Comparison of ENCODE assay signal across 2 cellular contexts in genomic region chr11:31240340-31240904, GRCh38.
TF ChIP-seq lines count a peak whose summit lies in the region.

No MANE protein-coding gene starts in this region.

TF ChIP-seq in HEK293T, 16 proteins besides CTCF, POLR2A, EP300 and RAD21 (continued from another document):
- no peak for TF ChIP-seq ARNT (IDR thresholded peaks at IDR 0.05)

TF ChIP-seq in K562, 482 proteins besides CTCF, POLR2A, EP300 and RAD21 (continued from another document):
- TF ChIP-seq KLF16 (IDR thresholded peaks at IDR 0.05) (0 out of 2 replicates have a peak, but pooled peaks have one; percentile 23), STAG1 (CRISPR knock-in tag; IDR thresholded peaks at IDR 0.05; ENCODE audit: borderline replicate concordance) (peak; percentile 35; the same call in 1 of the 2 replicates), PHB (CRISPR knock-in tag; IDR thresholded peaks at IDR 0.05) (no peak), EZH2 (IDR thresholded peaks at IDR 0.05; ENCODE audit: borderline replicate concordance, low read depth, low read length) (no peak), CC2D1A (IDR thresholded peaks at IDR 0.05) (0 out of 2 replicates have a peak, but pooled peaks have one; percentile 38)
